Comparison of ENCODE assay signal across 8 cellular contexts in genomic region chr4:147984065-147984777, GRCh38.
DNase-seq lines count a peak whose midpoint lies in the region; ATAC-seq and TF ChIP-seq lines count a peak whose summit lies in the region.

No MANE protein-coding gene starts in this region.

- H3K36me3 Mint-ChIP-seq in CD8-positive, alpha-beta T cell: no peaks in the 10 kb centered on the region

- H3K4me1 Mint-ChIP-seq in CD8-positive, alpha-beta T cell (ENCODE audit: low read depth): peaks cover 9% of the 10 kb centered on the region

- POLR2A ChIA-PET in CD8-positive, alpha-beta T cell (lab: Charles Lee): no interaction called here

- H3K4me1 ChIP-seq in CD8-positive, alpha-beta T cell (ENCODE audit: insufficient read depth, low read length): no peaks in the 10 kb centered on the region
- peaks cover 4% of the 10 kb centered on the region for H3K4me1 ChIP-seq in NT2/D1 (ENCODE audit: insufficient read depth, insufficient read length)
- no peaks in the 10 kb centered on the region for H3K4me1 ChIP-seq in colonic mucosa
- no peaks in the 10 kb centered on the region for H3K4me1 ChIP-seq in lower lobe of right lung

- intact Hi-C loops in CD8-positive, alpha-beta T cell (cut with DNase I, micrococcal nuclease): no loop called here
- intact Hi-C loops in colonic mucosa (cut with DNase I): no loop called here
- intact Hi-C loops in lower lobe of right lung (cut with DNase I): no loop called here

- H3K4me3 Mint-ChIP-seq in CD8-positive, alpha-beta T cell: no peak overlapping the region

- no peaks in the 10 kb centered on the region for H3K27me3 ChIP-seq in CD8-positive, alpha-beta T cell (ENCODE audit: insufficient read depth, low read length)
- no peaks in the 10 kb centered on the region for H3K27me3 ChIP-seq in NT2/D1 (ENCODE audit: insufficient read depth, insufficient read length)
- H3K27me3 ChIP-seq in colonic mucosa: no peaks in the 10 kb centered on the region
- no peaks in the 10 kb centered on the region for H3K27me3 ChIP-seq in lower lobe of right lung (ENCODE audit: low read depth)

- H3K9ac ChIP-seq in NT2/D1 (ENCODE audit: insufficient read length, low read depth) (peak overlapping the region; percentile 2), colonic mucosa (ENCODE audit: low read depth in 2 of 2, low read length in 2 of 2) (no peak overlapping the region)

- no peak overlapping the region for H3K27ac ChIP-seq in CD8-positive, alpha-beta T cell (ENCODE audit: low read depth, low read length)
- H3K27ac ChIP-seq in colonic mucosa (no peak overlapping the region), lower lobe of right lung (no peak overlapping the region)

- H3K4me3 ChIP-seq in CD8-positive, alpha-beta T cell (ENCODE audit: low read depth, low read length): no peak overlapping the region
- H3K4me3 ChIP-seq in NT2/D1 (ENCODE audit: insufficient read length, low read depth) (no peak overlapping the region), colonic mucosa (no peak overlapping the region), lower lobe of right lung (no peak overlapping the region)

- CTCF ChIA-PET in CD8-positive, alpha-beta T cell (lab: Charles Lee): interaction anchor here (0.6 to 1.5 kb wide), 7 partner anchors 8 to 540 kb away, joined by 3 to 4 read pairs (median 3); no protein-coding TSS in a partner anchor

- H3K27me3 Mint-ChIP-seq in CD8-positive, alpha-beta T cell (ENCODE audit: low read depth): no peaks in the 10 kb centered on the region

- no peak overlapping the region for H3K27ac Mint-ChIP-seq in CD8-positive, alpha-beta T cell

- H3K9me3 ChIP-seq in CD8-positive, alpha-beta T cell (ENCODE audit: low read length): no peaks in the 10 kb centered on the region
- H3K9me3 ChIP-seq in NT2/D1 (ENCODE audit: insufficient read depth, low read length): peaks cover 7% of the 10 kb centered on the region; the same call in 1 of the 2 replicates
- no peaks in the 10 kb centered on the region for H3K9me3 ChIP-seq in colonic mucosa
- H3K9me3 ChIP-seq in lower lobe of right lung: no peaks in the 10 kb centered on the region

- H3K36me3 ChIP-seq in CD8-positive, alpha-beta T cell (ENCODE audit: insufficient read depth, low read length): no peaks in the 10 kb centered on the region
- H3K36me3 ChIP-seq in NT2/D1 (ENCODE audit: insufficient read depth, insufficient read length, low read length) (no peaks in the 10 kb centered on the region), colonic mucosa (no peaks in the 10 kb centered on the region), lower lobe of right lung (no peaks in the 10 kb centered on the region)

- ATAC-seq in CD8-positive, alpha-beta T cell: peak; percentile 31
- ATAC-seq in GM18868 (IDR thresholded peaks at IDR 0.05; ENCODE audit: unreplicated experiment): peak; percentile 17
- ATAC-seq in lower lobe of right lung: peak; percentile 59 to 76
- ATAC-seq in GM19035 (IDR thresholded peaks at IDR 0.05; ENCODE audit: unreplicated experiment): no peak

- no peaks in the 10 kb centered on the region for H3K9me3 Mint-ChIP-seq in CD8-positive, alpha-beta T cell

- TF ChIP-seq CTCF in CD8-positive, alpha-beta T cell (IDR thresholded peaks at IDR 0.05): peak; percentile 60
- TF ChIP-seq CTCF in colonic mucosa (IDR thresholded peaks at IDR 0.05): peak; percentile 48
- TF ChIP-seq CTCF in lower lobe of right lung (IDR thresholded peaks at IDR 0.05): peak; percentile 52

- no peak for DNase-seq in CD8-positive, alpha-beta T cell
- DNase-seq in NT2/D1 (ENCODE audit: low read depth, low spot score) (peak; percentile 54), colonic mucosa (peak; percentile 39), lower lobe of right lung (no peak), cerebellar nuclear complex (lab: John Stamatoyannopoulos, UW) (no peak), NCI-H2227 treated with DMSO at 0.1 percent for 48 hours (lab: John Stamatoyannopoulos, UW) (no peak)

Comparison
In these comparisons a context has a peak if more than half of its experiments do, and no peak if none do; other contexts are left out.
1. DNase-seq: peak in NT2/D1 (single experiment) and colonic mucosa (single experiment); none in CD8-positive, alpha-beta T cell (0 of 7), lower lobe of right lung (single experiment), cerebellar nuclear complex (0 of 2) and NCI-H2227 treated with DMSO at 0.1 percent for 48 hours (single experiment).
2. Peak in every context shown above with its lines, with median percentiles within 50 percentile points of each other: CTCF ChIP-seq.